In the genomic region with DNA sequence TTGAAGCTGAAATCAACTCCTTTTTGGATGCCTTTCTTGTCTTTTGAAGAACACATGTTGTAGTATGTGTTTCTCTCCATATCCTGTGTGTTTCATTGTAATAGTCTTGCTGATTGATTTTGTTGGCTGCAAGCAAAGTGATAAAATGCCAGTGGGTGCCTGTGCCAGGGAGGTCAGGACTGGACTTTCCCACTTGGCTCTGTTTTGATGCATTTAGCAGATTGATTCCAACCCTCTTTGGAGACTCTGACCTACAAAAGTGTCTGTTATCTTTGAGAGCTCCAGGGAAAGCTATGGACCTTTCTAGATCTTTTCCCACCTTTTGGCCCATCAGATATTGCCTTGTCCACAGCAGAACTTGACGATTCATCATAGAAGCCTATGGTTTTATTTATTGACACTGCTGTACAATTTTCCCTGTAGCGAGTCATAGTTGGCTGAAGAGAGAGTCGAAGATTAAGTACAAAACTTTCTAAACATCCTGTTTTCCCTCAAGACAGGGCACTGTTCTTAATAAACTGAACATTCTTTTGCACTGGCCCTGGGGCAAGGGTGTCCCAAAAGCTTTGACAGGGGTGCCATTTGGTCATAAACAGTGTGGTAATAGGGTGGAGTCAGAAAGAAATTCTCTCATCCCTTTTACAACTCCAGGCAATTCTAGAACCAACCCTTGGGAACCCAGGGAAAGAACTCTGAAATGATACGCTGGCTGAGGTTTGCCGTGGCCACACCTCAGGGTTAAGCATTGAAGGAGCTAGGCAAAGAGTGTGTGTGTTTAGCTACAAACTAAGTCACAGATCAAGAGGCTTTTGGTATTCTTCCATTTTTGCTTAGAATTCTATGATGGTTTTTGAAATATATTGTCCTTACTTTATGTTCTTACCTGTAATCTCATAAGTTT, we compare ENCODE assay signal across 15 cellular contexts. TPM values are rescaled to one million over a fixed set of nuclear protein-coding genes. Genes with fewer than 3 reads are reported as not detected.
DNase-seq lines count a peak whose midpoint lies in the region; ATAC-seq, FAIRE-seq and TF ChIP-seq lines count a peak whose summit lies in the region.
"Had no signal": no experiment of that assay in that cellular context is flagged by ENCODE, and none has a peak within 500 bp of the region (broad histone marks: within the 10 kb centered on the region; RNA-seq: fewer than 3 reads in every experiment).

No MANE protein-coding gene starts in this region.

- peaks cover 21% of the 10 kb centered on the region for H3K36me3 Mint-ChIP-seq in CD4-positive, CD25-positive, alpha-beta regulatory T cell

- H3K4me2 ChIP-seq in mesenchymal stem cell (ENCODE audit: low read length, poor library complexity, severe bottlenecking) = no peak overlapping the region
- no peak overlapping the region for H3K4me2 ChIP-seq in hepatocyte

- in situ Hi-C loops in GM13977 (cut with MboI; ENCODE audit: low pct_unique_long_range_greater_than_20kb, low sequenced_read_pairs, unreplicated experiment) = no loop called here

- ATAC-seq in CD4-positive, CD25-positive, alpha-beta regulatory T cell (ENCODE audit: low read depth in 2 of 2) = no peak
- no peak for ATAC-seq in HG02884 (IDR thresholded peaks at IDR 0.05; ENCODE audit: unreplicated experiment)

- H2BK120ac ChIP-seq in mesenchymal stem cell (ENCODE audit: low read depth, low read length) = no peak overlapping the region

- H4K8ac ChIP-seq in mesenchymal stem cell (ENCODE audit: low read length) = no peak overlapping the region

- H3K27me3 ChIP-seq in CD4-positive, CD25-positive, alpha-beta regulatory T cell (ENCODE audit: control insufficient read depth, insufficient read depth, low read length) = no peaks in the 10 kb centered on the region
- no peaks in the 10 kb centered on the region for H3K27me3 ChIP-seq in colonic mucosa
- H3K27me3 ChIP-seq in mesenchymal stem cell (ENCODE audit: control insufficient read depth in 1 of 2, insufficient read depth in 1 of 2, low read length in 2 of 2) = no peaks in the 10 kb centered on the region
- no peaks in the 10 kb centered on the region for H3K27me3 ChIP-seq in hepatocyte
- H3K27me3 ChIP-seq: brain microvascular endothelial cell, pancreas had no signal

- H3K9me3 ChIP-seq in CD4-positive, CD25-positive, alpha-beta regulatory T cell (ENCODE audit: control insufficient read depth in 2 of 2, low read length in 2 of 2) = no peaks in the 10 kb centered on the region
- H3K9me3 ChIP-seq in colonic mucosa (no peaks in the 10 kb centered on the region), mesenchymal stem cell (ENCODE audit: control insufficient read depth, low read length) (no peaks in the 10 kb centered on the region), hepatocyte (ENCODE audit: low read depth) (no peaks in the 10 kb centered on the region)
- H3K9me3 ChIP-seq: pancreas had no signal

- H2AK5ac ChIP-seq in mesenchymal stem cell (ENCODE audit: low read length, severe bottlenecking) = no peak overlapping the region

- H3K18ac ChIP-seq in mesenchymal stem cell (ENCODE audit: low read depth in 1 of 2, low read length in 2 of 2) = peak overlapping the region in 1 of 2 experiments; percentile 41

- H3K36me3 ChIP-seq in CD4-positive, CD25-positive, alpha-beta regulatory T cell (ENCODE audit: control insufficient read depth, insufficient read depth, low read length) = peaks cover 5% of the 10 kb centered on the region
- H3K36me3 ChIP-seq in colonic mucosa (no peaks in the 10 kb centered on the region), mesenchymal stem cell (ENCODE audit: control insufficient read depth in 1 of 2, insufficient read depth in 2 of 2, low read depth in 1 of 2, low read length in 2 of 2) (peaks cover 5 to 6% of the 10 kb centered on the region in 2 experiments), hepatocyte (replicated peaks; ENCODE audit: insufficient read depth, low read depth) (no peaks in the 10 kb centered on the region)
- H3K36me3 ChIP-seq: brain microvascular endothelial cell, pancreas had no signal

- peaks cover 34 to 64% (median 47%) of the 10 kb centered on the region in 4 donors for H3K4me1 Mint-ChIP-seq in CD4-positive, CD25-positive, alpha-beta regulatory T cell

- H2BK15ac ChIP-seq in mesenchymal stem cell (ENCODE audit: low read depth, poor library complexity, severe bottlenecking) = no peak overlapping the region

- no peak overlapping the region for H3K14ac ChIP-seq in mesenchymal stem cell (ENCODE audit: low read length in 2 of 2)

- WGBS in mesenchymal stem cell = 48% methylated on average over 5 of the region's 5 CpGs
- WGBS in hepatocyte (ENCODE audit: low lambda C conversion rate, missing lambda C conversion rate) = 75% methylated on average over 5 of the region's 5 CpGs

- H3K9ac ChIP-seq in colonic mucosa (ENCODE audit: low read depth in 2 of 2, low read length in 2 of 2) (no peak overlapping the region), mesenchymal stem cell (ENCODE audit: low read length) (no peak overlapping the region)

- peaks cover 11% of the 10 kb centered on the region for H3K4me1 ChIP-seq in CD4-positive, CD25-positive, alpha-beta regulatory T cell (ENCODE audit: control insufficient read depth, insufficient read depth, low read length, poor library complexity, severe bottlenecking)
- H3K4me1 ChIP-seq in colonic mucosa (peaks cover 4% of the 10 kb centered on the region), mesenchymal stem cell (ENCODE audit: control insufficient read depth, insufficient read depth, low read depth, low read length) (no peaks in the 10 kb centered on the region), hepatocyte (ENCODE audit: insufficient read depth) (peaks cover 7% of the 10 kb centered on the region)

- H3K79me1 ChIP-seq in mesenchymal stem cell (replicated peaks; ENCODE audit: low read length, poor library complexity, severe bottlenecking) = peaks cover 25% of the 10 kb centered on the region

- peaks cover 79% of the 10 kb centered on the region for H3K79me2 ChIP-seq in hepatocyte

- H3K9me3 Mint-ChIP-seq in CD4-positive, CD25-positive, alpha-beta regulatory T cell = peaks cover 0 to 1% (median 0%) of the 10 kb centered on the region in 7 donors
- H3K9me3 Mint-ChIP-seq: stimulated activated naive CD8-positive, alpha-beta T cell treated with anti-CD3 and anti-CD28 coated beads, Interleukin-15, Interleukin-2, amounts not matched to agents 100 ng/mL and 50 ng/mL, for 24 hours had no signal

- H4K20me1 ChIP-seq in hepatocyte (ENCODE audit: insufficient read depth, poor library complexity, severe bottlenecking) = no peaks in the 10 kb centered on the region

- H3K27me3 Mint-ChIP-seq in CD4-positive, CD25-positive, alpha-beta regulatory T cell = no peaks in the 10 kb centered on the region
- H3K27me3 Mint-ChIP-seq: stimulated activated naive CD8-positive, alpha-beta T cell treated with anti-CD3 and anti-CD28 coated beads, Interleukin-15, Interleukin-2, amounts not matched to agents 100 ng/mL and 50 ng/mL, for 24 hours had no signal

- H3K27ac Mint-ChIP-seq in CD4-positive, CD25-positive, alpha-beta regulatory T cell = peak overlapping the region in 2 of 3 donors; percentile 37 to 44
- H3K27ac Mint-ChIP-seq: stimulated activated naive CD8-positive, alpha-beta T cell treated with anti-CD3 and anti-CD28 coated beads, Interleukin-15, Interleukin-2, amounts not matched to agents 100 ng/mL and 50 ng/mL, for 24 hours had no signal

- H3K4ac ChIP-seq in mesenchymal stem cell (ENCODE audit: low read depth in 1 of 2, low read length in 2 of 2) = no peak overlapping the region

- H3K4me3 ChIP-seq in CD4-positive, CD25-positive, alpha-beta regulatory T cell (ENCODE audit: low read depth, low read length) = no peak overlapping the region
- H3K4me3 ChIP-seq in colonic mucosa (no peak overlapping the region), mesenchymal stem cell (ENCODE audit: insufficient read depth in 1 of 2, low read depth in 1 of 2, low read length in 2 of 2) (no peak overlapping the region), hepatocyte (no peak overlapping the region)
- H3K4me3 ChIP-seq: pancreas had no signal

- H2BK12ac ChIP-seq in mesenchymal stem cell (ENCODE audit: low read length in 2 of 2) = no peak overlapping the region

- no peak overlapping the region for H2BK5ac ChIP-seq in mesenchymal stem cell (ENCODE audit: low read depth, low read length, poor library complexity, severe bottlenecking)

- DNase-seq in CD4-positive, CD25-positive, alpha-beta regulatory T cell = no peak
- DNase-seq in HTR-8/SVneo (ENCODE audit: insufficient read length, low spot score) (peak; percentile 12), colonic mucosa (peak; percentile 63), mesenchymal stem cell (peak; percentile 50), hepatocyte (ENCODE audit: low spot score) (no peak), GM12892 (ENCODE audit: insufficient read length) (no peak), GM13977 (ENCODE audit: low spot score) (no peak)
- DNase-seq: brain microvascular endothelial cell; NCI-H1105; NCI-H510A treated with DMSO at 0.1 percent for 48 hours; pancreas; RPMI8226; stimulated activated CD4-positive, alpha-beta T cell treated with anti-CD3 and anti-CD28 coated beads, Interleukin-2, amount 100 ng/mL, for 48 hours had no signal

- TF ChIP-seq POLR2A in GM12892 (IDR thresholded peaks at IDR 0.05; ENCODE audit: low read depth, low read length) = no peak

- intact Hi-C loops in colonic mucosa (cut with DNase I) = no loop called here

- no peak overlapping the region for H4K91ac ChIP-seq in mesenchymal stem cell (ENCODE audit: low read length)

- no peak overlapping the region for H3K23ac ChIP-seq in mesenchymal stem cell (ENCODE audit: low read length in 2 of 2)

- H2AFZ ChIP-seq in mesenchymal stem cell (ENCODE audit: low read depth, low read length) (no peak overlapping the region), hepatocyte (no peak overlapping the region)

- no peaks in the 10 kb centered on the region for H3K9me2 ChIP-seq in hepatocyte (replicated peaks; ENCODE audit: insufficient read depth)

- no peak overlapping the region for H3K27ac ChIP-seq in CD4-positive, CD25-positive, alpha-beta regulatory T cell (ENCODE audit: insufficient read depth, low read length, poor library complexity, severe bottlenecking)
- peak overlapping the region; percentile 16 for H3K27ac ChIP-seq in colonic mucosa
- H3K27ac ChIP-seq in mesenchymal stem cell (ENCODE audit: low read length, poor library complexity, severe bottlenecking) = no peak overlapping the region
- no peak overlapping the region for H3K27ac ChIP-seq in hepatocyte
- H3K27ac ChIP-seq: brain microvascular endothelial cell, pancreas had no signal

- no peak for FAIRE-seq in HTR-8/SVneo (lab: Jason Lieb, UNC)
- no peak for FAIRE-seq in GM12892 (lab: Jason Lieb, UNC)
- FAIRE-seq: pancreas had no signal

- no peak overlapping the region for H3K4me3 Mint-ChIP-seq in CD4-positive, CD25-positive, alpha-beta regulatory T cell
- H3K4me3 Mint-ChIP-seq: stimulated activated naive CD8-positive, alpha-beta T cell treated with anti-CD3 and anti-CD28 coated beads, Interleukin-15, Interleukin-2, amounts not matched to agents 100 ng/mL and 50 ng/mL, for 24 hours had no signal

- TF ChIP-seq CTCF in colonic mucosa (IDR thresholded peaks at IDR 0.05) (no peak), hepatocyte (IDR thresholded peaks at IDR 0.05; ENCODE audit: poor library complexity) (no peak), GM13977 (IDR thresholded peaks at IDR 0.05; ENCODE audit: extremely low read depth, insufficient read depth, missing control alignments) (no peak)

RNA-seq across cellular contexts. Expression of a gene that starts 53.7 kb away (rescaled TPM):
- 14.0 TPM for total RNA-seq in CD4-positive, CD25-positive, alpha-beta regulatory T cell
- 1 to 10 TPM; 5.2 to 8.5 (median 7.1) TPM for polyA plus RNA-seq in CD4-positive, CD25-positive, alpha-beta regulatory T cell
- total RNA-seq in colonic mucosa (10 to 100 TPM in 1 of 2 donors, 1 to 10 TPM in 1; 10.0 to 11.2 TPM), hepatocyte (10.8 and 13.3 TPM in 2 replicates)
- 17.5 TPM for polyA plus RNA-seq in mesenchymal stem cell (2013, experiment 1 of 2)
- 17.7 TPM for polyA plus RNA-seq in mesenchymal stem cell (2013, experiment 2 of 2)
- 5.5 and 8.4 TPM in 2 replicates for polyA plus RNA-seq in hepatocyte
- polyA plus RNA-seq in GM12892 (2012; ENCODE audit: missing spikeins) = 6.5 TPM

Comparison
In these comparisons a context has a peak if more than half of its experiments do, and no peak if none do; other contexts are left out.
1. DNase-seq: peak in HTR-8/SVneo (single experiment), colonic mucosa (single experiment) and mesenchymal stem cell (single experiment); none in CD4-positive, CD25-positive, alpha-beta regulatory T cell (0 of 3), hepatocyte (single experiment), GM12892 (single experiment) and GM13977 (single experiment).